Comparison of ENCODE assay signal across 8 cellular contexts in the genomic region with DNA sequence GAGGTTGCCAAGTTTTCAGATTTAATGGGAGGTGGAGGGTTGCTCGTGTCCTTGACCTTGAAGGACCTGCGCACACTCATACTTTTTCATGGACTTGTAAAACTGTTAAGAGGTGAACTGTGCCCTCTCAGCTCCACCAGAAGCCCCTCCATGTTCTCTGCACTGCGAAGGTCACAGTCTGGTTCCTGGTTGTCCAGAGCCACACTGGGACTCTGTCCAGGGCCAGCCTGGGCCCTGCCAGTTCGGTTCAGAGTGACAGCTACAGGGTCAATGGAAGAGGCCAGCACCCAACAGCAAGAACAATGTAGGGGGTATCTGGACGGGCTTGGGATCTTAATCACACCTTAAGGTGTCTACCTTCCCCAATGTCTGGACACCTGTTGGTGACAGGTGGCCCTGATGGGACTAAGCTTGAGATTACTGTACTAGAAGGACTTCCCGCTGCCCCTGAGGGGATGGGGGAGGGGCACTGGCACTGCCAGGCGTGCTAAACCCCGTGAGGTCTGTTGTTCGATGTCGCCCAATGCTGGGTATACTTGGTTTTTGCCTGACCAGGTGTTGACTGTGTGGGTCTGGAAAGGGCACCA. TPM values are rescaled to one million over a fixed set of nuclear protein-coding genes. Genes with fewer than 3 reads are reported as not detected.
DNase-seq lines count a peak whose midpoint lies in the region; ATAC-seq and TF ChIP-seq lines count a peak whose summit lies in the region.

No MANE protein-coding gene starts in this region.

- CTCF ChIA-PET in OCI-LY7 (lab: Charles Lee; ENCODE audit: unreplicated experiment), result no interaction called here

- no peak for TF ChIP-seq CTCF in OCI-LY7 (conservative IDR thresholded peaks at IDR 0.05; ENCODE audit: low read length)

- peaks cover 18% of the 10 kb centered on the region for H3K27me3 ChIP-seq in HUES48 (ENCODE audit: control insufficient read depth, insufficient read depth, low read length)
- no peaks in the 10 kb centered on the region for H3K27me3 ChIP-seq in adipocyte (replicated peaks; ENCODE audit: control insufficient read depth, insufficient read depth, low read length)

- ATAC-seq in GM18858 (IDR thresholded peaks at IDR 0.05; ENCODE audit: unreplicated experiment), result no peak

- H3K9me3 ChIP-seq in HUES48 (ENCODE audit: control insufficient read depth, insufficient read depth, low read length) (no peaks in the 10 kb centered on the region), adipocyte (ENCODE audit: control insufficient read depth, low read length) (peaks cover 4% of the 10 kb centered on the region), iPS-18c (ENCODE audit: control insufficient read depth, insufficient read depth, low read length) (peaks cover 2% of the 10 kb centered on the region), OCI-LY7 (ENCODE audit: low read length) (no peaks in the 10 kb centered on the region)

- no peak overlapping the region for H3K4me2 ChIP-seq in OCI-LY7 (ENCODE audit: low read length)

- H3K4me3 ChIP-seq in HUES48 (ENCODE audit: low read depth, low read length), result peak overlapping the region; percentile 56
- H3K4me3 ChIP-seq in adipocyte (ENCODE audit: low read length), result peak overlapping the region; percentile 78
- peak overlapping the region; percentile 57; the same call in 1 of the 2 replicates for H3K4me3 ChIP-seq in iPS-18c (ENCODE audit: insufficient read depth, low read depth, low read length)
- peak overlapping the region; percentile 15 to 36 (median 21) for H3K4me3 ChIP-seq in skin epidermis
- no peak overlapping the region for H3K4me3 ChIP-seq in OCI-LY7 (ENCODE audit: low read depth, low read length, poor library complexity, severe bottlenecking)

- H3K36me3 ChIP-seq in HUES48 (ENCODE audit: control insufficient read depth, insufficient read depth, low read length) (no peaks in the 10 kb centered on the region), adipocyte (ENCODE audit: control insufficient read depth, insufficient read depth, low read length, severe bottlenecking) (no peaks in the 10 kb centered on the region), OCI-LY7 (ENCODE audit: insufficient read depth, low read length) (no peaks in the 10 kb centered on the region)

- H3K4me1 ChIP-seq in HUES48 (ENCODE audit: control insufficient read depth, insufficient read depth, low read length), result peaks cover 26% of the 10 kb centered on the region
- peaks cover 27% of the 10 kb centered on the region for H3K4me1 ChIP-seq in adipocyte (ENCODE audit: control insufficient read depth, insufficient read depth, low read length)
- peaks cover 22% of the 10 kb centered on the region for H3K4me1 ChIP-seq in OCI-LY7 (ENCODE audit: insufficient read depth, low read length, poor library complexity, severe bottlenecking)

- H3K79me2 ChIP-seq in OCI-LY7 (ENCODE audit: insufficient read depth, low read depth, low read length), result no peaks in the 10 kb centered on the region

- H3K9ac ChIP-seq in HUES48 (ENCODE audit: low read depth, low read length), result no peak overlapping the region
- H3K9ac ChIP-seq in adipocyte (ENCODE audit: low read length), result peak overlapping the region; percentile 89

- POLR2A ChIA-PET in OCI-LY7 (lab: Charles Lee), result interaction anchor here (1.0 kb wide), 1 partner anchor 493 kb away, joined by 3 read pairs; no protein-coding TSS in a partner anchor

- no peaks in the 10 kb centered on the region for H3K9me2 ChIP-seq in OCI-LY7 (ENCODE audit: insufficient read depth, low read length)

- intact Hi-C loops in OCI-LY7 (cut with micrococcal nuclease; ENCODE audit: unreplicated experiment), result no loop called here

- H3K27ac ChIP-seq in HUES48 (ENCODE audit: low read depth, low read length) (peak overlapping the region; percentile 74), skin epidermis (peak overlapping the region; percentile 56 to 98 (median 89)), OCI-LY7 (ENCODE audit: low read depth, low read length, poor library complexity, severe bottlenecking) (no peak overlapping the region)

- no peak for DNase-seq in adipocyte (ENCODE audit: low read depth)
- DNase-seq in NCI-H510A treated with DMSO at 0.1 percent for 48 hours (lab: John Stamatoyannopoulos, UW), result no peak
- no peak for DNase-seq in OCI-LY7 (ENCODE audit: low spot score)
- no peak for DNase-seq in HuH-7.5 (ENCODE audit: low spot score)

- no TSS peak for BruUV-seq in OCI-LY7 (replicated peaks; lab: Mats Ljungman, UMichigan)

- no peak overlapping the region for H2AFZ ChIP-seq in OCI-LY7 (ENCODE audit: low read length)

- H4K20me1 ChIP-seq in OCI-LY7 (ENCODE audit: insufficient read depth, low read length), result no peaks in the 10 kb centered on the region

RNA-seq across cellular contexts. Expression of gene GRK7, which starts 34.7 kb away (rescaled TPM):
- total RNA-seq in OCI-LY7 (2014; rRNA removed; shearing (Covaris generic)), result 0.08 TPM in 1 of 2 replicates, not detected in the other
- total RNA-seq in OCI-LY7 (2022), result not detected in 2 replicates

RNA-seq across cellular contexts. Expression of gene RNF7, which starts 59.8 kb away (rescaled TPM):
- total RNA-seq in OCI-LY7 (2014; rRNA removed; shearing (Covaris generic)), result 36.3 and 47.3 TPM in 2 replicates
- total RNA-seq in OCI-LY7 (2022), result 74.2 and 81.3 TPM in 2 replicates
